ENCODE assay signal across 17 cellular contexts in the genomic region with DNA sequence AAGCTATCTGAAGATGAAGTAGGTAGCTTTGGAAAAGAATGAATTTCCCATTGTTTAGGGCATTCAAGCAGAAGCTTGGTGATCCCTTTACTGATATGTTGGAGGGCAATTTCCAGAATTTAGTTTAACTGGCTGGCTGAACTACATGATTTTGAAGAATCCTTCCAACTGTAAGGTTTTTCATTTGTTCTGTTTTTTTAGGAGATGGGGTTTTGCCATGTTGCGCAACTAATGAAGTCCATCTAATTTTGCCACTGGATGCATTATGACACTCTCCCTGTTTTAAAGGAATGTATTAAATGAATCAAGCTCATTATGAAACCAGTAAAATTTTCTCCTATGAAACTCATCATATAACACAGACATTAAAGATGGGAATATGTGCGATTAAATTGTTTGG.
"Had no signal": no experiment of that assay in that cellular context is flagged by ENCODE, and none has a peak within 500 bp of the region (broad histone marks: within the 10 kb centered on the region; RNA-seq: fewer than 3 reads in every experiment).

No MANE protein-coding gene starts in this region.

- FAIRE-seq: small intestine had no signal

- H3K27me3 ChIP-seq: ovary, right atrium auricular region, tibial nerve, uterus had no signal

- H3K4me3 ChIP-seq: left ventricle myocardium inferior, lung, ovary, right atrium auricular region, spleen, tibial nerve, uterus had no signal

- ATAC-seq: natural killer cell treated with Interleukin-12 subunit alpha and Interleukin-12 subunit beta and Interleukin-15 and Interleukin-18, amount 100 ng/mL, for 72 hours; sciatic nerve; stimulated activated effector memory CD8-positive, alpha-beta T cell treated with anti-CD3 and anti-CD28 coated beads, Interleukin-12 subunit alpha, Interleukin-12 subunit beta, amount 100 ng/mL, for 72 hours had no signal

- H3K9me3 ChIP-seq: left ventricle myocardium inferior, ovary, right atrium auricular region, spleen, tibial nerve, uterus had no signal

- H3K27ac ChIP-seq: left ventricle myocardium inferior, ovary, right atrium auricular region, spleen, tibial nerve, uterus had no signal

- H3K36me3 ChIP-seq: left ventricle myocardium inferior, ovary, right atrium auricular region, spleen, tibial nerve, uterus had no signal

- DNase-seq: islet precursor cell; left ventricle myocardium inferior; mesendoderm; naive B cell; ovary; small intestine; spleen; stimulated activated CD4-positive, alpha-beta T cell treated with anti-CD3 and anti-CD28 coated beads, Interleukin-4, amount 100 ng/mL, for 24 hours; stimulated activated naive CD4-positive, alpha-beta T cell; substantia nigra; uterus had no signal
